In genomic region chr10:102407641-102407943, GRCh38 we compare ENCODE assay signal across 22 cellular contexts. TPM values are rescaled to one million over a fixed set of nuclear protein-coding genes. Genes with fewer than 3 reads are reported as not detected.
DNase-seq lines count a peak whose midpoint lies in the region; ATAC-seq lines count a peak whose summit lies in the region.
"Had no signal": no experiment of that assay in that cellular context is flagged by ENCODE, and none has a peak within 500 bp of the region (broad histone marks: within the 10 kb centered on the region; RNA-seq: fewer than 3 reads in every experiment).

No MANE protein-coding gene starts in this region.

- POLR2A ChIA-PET in activated CD4-positive, alpha-beta memory T cell treated with anti-CD3 and anti-CD28 coated beads for 36 hours (lab: Charles Lee): interaction anchor here (0.9 to 1.6 kb wide), 4 partner anchors 10 to 25 kb away, joined by 3 to 7 read pairs (median 4); partner anchors contain the start of genes CUEDC2 and FBXL15
- POLR2A ChIA-PET in activated CD4-positive, alpha-beta memory T cell treated with anti-CD3 and anti-CD28 coated beads, Interleukin-2, amount 10 ng/mL, durations not matched to agents 7 days and 5 days (lab: Charles Lee): interaction anchor here (0.8 to 1.9 kb wide), 5 partner anchors 9 to 66 kb away, joined by 3 to 11 read pairs (median 3); partner anchors contain the start of gene FBXL15

- H3K27me3 ChIP-seq in mucosa of rectum (ENCODE audit: control insufficient read depth in 2 of 2, insufficient read depth in 2 of 2, low read length in 2 of 2): peaks cover 38 to 46% of the 10 kb centered on the region in 2 donors
- peaks cover 8 to 21% of the 10 kb centered on the region in 2 donors for H3K27me3 ChIP-seq in stomach smooth muscle (ENCODE audit: control insufficient read depth in 1 of 2, insufficient read depth in 2 of 2, low read length in 2 of 2)

- H3K9ac ChIP-seq in mucosa of rectum (ENCODE audit: low read depth in 1 of 2, low read length in 2 of 2): no peak overlapping the region
- H3K9ac ChIP-seq in stomach smooth muscle (ENCODE audit: low read length in 2 of 2): peak overlapping the region; percentile 98 to 100

- peaks cover 24% of the 10 kb centered on the region for H3K4me1 Mint-ChIP-seq in activated CD4-positive, alpha-beta memory T cell treated with anti-CD3 and anti-CD28 coated beads for 36 hours (ENCODE audit: low read depth)
- H3K4me1 Mint-ChIP-seq in activated CD4-positive, alpha-beta memory T cell treated with anti-CD3 and anti-CD28 coated beads, Interleukin-2, amount 10 ng/mL, durations not matched to agents 7 days and 5 days: peaks cover 22% of the 10 kb centered on the region
- peaks cover 19% of the 10 kb centered on the region for H3K4me1 Mint-ChIP-seq in activated T-helper 17 cell treated with anti-CD3 and anti-CD28 coated beads, Interleukin-2, amount 50 U/mL, for 72 hours

- ATAC-seq in activated T-helper 17 cell treated with anti-CD3 and anti-CD28 coated beads, Interleukin-2, amount 50 U/mL, for 72 hours (replicated peaks): no peak
- ATAC-seq: HCT116; right cardiac atrium; stimulated activated memory B cell treated with anti-CD40 and anti-IgM and Interleukin-4, amounts not matched to agents 10 μg/mL and 1 μg/mL and 100 μg/mL, for 72 hours had no signal

- H3K27ac ChIP-seq in mucosa of rectum (ENCODE audit: low read depth in 2 of 2, low read length in 2 of 2): peak overlapping the region; percentile 34 to 69
- H3K27ac ChIP-seq in stomach smooth muscle (ENCODE audit: low read length): peak overlapping the region; percentile 100
- H3K27ac ChIP-seq: esophagus squamous epithelium had no signal

- peaks cover 6% of the 10 kb centered on the region for H3K36me3 Mint-ChIP-seq in activated CD4-positive, alpha-beta memory T cell treated with anti-CD3 and anti-CD28 coated beads for 36 hours
- peaks cover 5% of the 10 kb centered on the region for H3K36me3 Mint-ChIP-seq in activated CD4-positive, alpha-beta memory T cell treated with anti-CD3 and anti-CD28 coated beads, Interleukin-2, amount 10 ng/mL, durations not matched to agents 7 days and 5 days (ENCODE audit: low read depth)
- H3K36me3 Mint-ChIP-seq in activated T-helper 17 cell treated with anti-CD3 and anti-CD28 coated beads, Interleukin-2, amount 50 U/mL, for 72 hours (ENCODE audit: low read depth): peaks cover 24% of the 10 kb centered on the region

- H3K36me3 ChIP-seq in mucosa of rectum (ENCODE audit: control insufficient read depth in 2 of 2, insufficient read depth in 2 of 2, low read length in 2 of 2) (no peaks in the 10 kb centered on the region), stomach smooth muscle (ENCODE audit: control insufficient read depth in 2 of 2, insufficient read depth in 2 of 2, low read length in 2 of 2) (peaks cover 6 to 11% of the 10 kb centered on the region in 2 donors)

- H3K9me3 ChIP-seq in mucosa of rectum (ENCODE audit: control insufficient read depth in 2 of 2, low read length in 2 of 2) (no peaks in the 10 kb centered on the region), stomach smooth muscle (ENCODE audit: control insufficient read depth in 2 of 2, low read length in 2 of 2) (no peaks in the 10 kb centered on the region)
- H3K9me3 ChIP-seq: esophagus squamous epithelium had no signal

- CTCF ChIA-PET in activated CD4-positive, alpha-beta memory T cell treated with anti-CD3 and anti-CD28 coated beads for 36 hours (lab: Charles Lee): interaction anchor here (0.6 to 6.7 kb wide), 5 partner anchors 8 to 177 kb away, joined by 3 to 45 read pairs (median 6); partner anchors contain the start of gene NFKB2
- CTCF ChIA-PET in activated CD4-positive, alpha-beta memory T cell treated with anti-CD3 and anti-CD28 coated beads, Interleukin-2, amount 10 ng/mL, durations not matched to agents 7 days and 5 days (lab: Charles Lee): interaction anchor here (1.0 kb wide), 1 partner anchor 8 kb away, joined by 3 read pairs; no protein-coding TSS in a partner anchor

- H3K4me3 Mint-ChIP-seq in activated CD4-positive, alpha-beta memory T cell treated with anti-CD3 and anti-CD28 coated beads for 36 hours: peak overlapping the region; percentile 42
- no peak overlapping the region for H3K4me3 Mint-ChIP-seq in activated CD4-positive, alpha-beta memory T cell treated with anti-CD3 and anti-CD28 coated beads, Interleukin-2, amount 10 ng/mL, durations not matched to agents 7 days and 5 days
- peak overlapping the region; percentile 77 for H3K4me3 Mint-ChIP-seq in activated T-helper 17 cell treated with anti-CD3 and anti-CD28 coated beads, Interleukin-2, amount 50 U/mL, for 72 hours

- intact Hi-C loops in activated CD4-positive, alpha-beta memory T cell treated with anti-CD3 and anti-CD28 coated beads for 36 hours (cut with micrococcal nuclease): no loop called here

- peaks cover 22% of the 10 kb centered on the region for H3K27me3 Mint-ChIP-seq in activated CD4-positive, alpha-beta memory T cell treated with anti-CD3 and anti-CD28 coated beads for 36 hours
- peaks cover 40% of the 10 kb centered on the region for H3K27me3 Mint-ChIP-seq in activated CD4-positive, alpha-beta memory T cell treated with anti-CD3 and anti-CD28 coated beads, Interleukin-2, amount 10 ng/mL, durations not matched to agents 7 days and 5 days
- peaks cover 18% of the 10 kb centered on the region for H3K27me3 Mint-ChIP-seq in activated T-helper 17 cell treated with anti-CD3 and anti-CD28 coated beads, Interleukin-2, amount 50 U/mL, for 72 hours

- no peak for DNase-seq in activated CD4-positive, alpha-beta memory T cell treated with anti-CD3 and anti-CD28 coated beads for 36 hours
- DNase-seq in activated CD4-positive, alpha-beta memory T cell treated with anti-CD3 and anti-CD28 coated beads, Interleukin-2, amount 10 ng/mL, durations not matched to agents 7 days and 5 days: no peak
- DNase-seq in NCI-H128 (lab: John Stamatoyannopoulos, UW; ENCODE audit: unreplicated experiment) (no peak), HuH-7 (ENCODE audit: low spot score) (no peak), medulla oblongata (ENCODE audit: extremely low spot score) (no peak)
- DNase-seq: activated CD4-positive, CD25-positive, alpha-beta regulatory T cell; activated effector memory CD4-positive, alpha-beta T cell treated with Interleukin-2 at 50 U/mL for 16 hours; effector CD4-positive, alpha-beta T cell; esophagus squamous epithelium; MM.1S; NCI-H146; NCI-H748 treated with DMSO at 0.1 percent for 48 hours; OCI-M1; right cardiac atrium; T-helper 9 cell had no signal

- peak overlapping the region; percentile 0 for H3K27ac Mint-ChIP-seq in activated CD4-positive, alpha-beta memory T cell treated with anti-CD3 and anti-CD28 coated beads for 36 hours
- H3K27ac Mint-ChIP-seq in activated CD4-positive, alpha-beta memory T cell treated with anti-CD3 and anti-CD28 coated beads, Interleukin-2, amount 10 ng/mL, durations not matched to agents 7 days and 5 days: no peak overlapping the region
- no peak overlapping the region for H3K27ac Mint-ChIP-seq in activated T-helper 17 cell treated with anti-CD3 and anti-CD28 coated beads, Interleukin-2, amount 50 U/mL, for 72 hours
- H3K27ac Mint-ChIP-seq: stimulated activated memory B cell treated with anti-CD40 and anti-IgM and Interleukin-4, amounts not matched to agents 10 μg/mL and 1 μg/mL and 100 μg/mL, for 72 hours had no signal

- H3K4me3 ChIP-seq in mucosa of rectum (ENCODE audit: low read length in 2 of 2) (no peak overlapping the region), stomach smooth muscle (ENCODE audit: low read length in 2 of 2) (peak overlapping the region; percentile 79 to 82)
- H3K4me3 ChIP-seq: esophagus squamous epithelium had no signal

- no peaks in the 10 kb centered on the region for H3K9me3 Mint-ChIP-seq in activated CD4-positive, alpha-beta memory T cell treated with anti-CD3 and anti-CD28 coated beads for 36 hours
- H3K9me3 Mint-ChIP-seq in activated CD4-positive, alpha-beta memory T cell treated with anti-CD3 and anti-CD28 coated beads, Interleukin-2, amount 10 ng/mL, durations not matched to agents 7 days and 5 days: no peaks in the 10 kb centered on the region
- no peaks in the 10 kb centered on the region for H3K9me3 Mint-ChIP-seq in activated T-helper 17 cell treated with anti-CD3 and anti-CD28 coated beads, Interleukin-2, amount 50 U/mL, for 72 hours
- H3K9me3 Mint-ChIP-seq: stimulated activated memory B cell treated with anti-CD40 and anti-IgM and Interleukin-4, amounts not matched to agents 10 μg/mL and 1 μg/mL and 100 μg/mL, for 72 hours had no signal

- peaks cover 3 to 4% of the 10 kb centered on the region in 2 donors for H3K4me1 ChIP-seq in mucosa of rectum (ENCODE audit: control insufficient read depth in 2 of 2, insufficient read depth in 2 of 2, low read length in 2 of 2)
- H3K4me1 ChIP-seq in stomach smooth muscle (ENCODE audit: control insufficient read depth, insufficient read depth, low read length): peaks cover 66% of the 10 kb centered on the region

RNA-seq across cellular contexts. Expression of gene PSD, which starts 11.0 kb away (rescaled TPM):
- total RNA-seq in activated CD4-positive, alpha-beta memory T cell treated with anti-CD3 and anti-CD28 coated beads for 36 hours: 1 to 10 TPM; 4.2 to 4.4 TPM
- total RNA-seq in activated CD4-positive, alpha-beta memory T cell treated with anti-CD3 and anti-CD28 coated beads, Interleukin-2, amount 10 ng/mL, durations not matched to agents 7 days and 5 days: 1 to 10 TPM; 1.4 TPM
- 1 to 10 TPM; 3.0 to 8.0 TPM for total RNA-seq in activated T-helper 17 cell treated with anti-CD3 and anti-CD28 coated beads, Interleukin-2, amount 50 U/mL, for 72 hours

RNA-seq across cellular contexts. Expression of gene NFKB2, which starts 12.1 kb away (rescaled TPM):
- 100 to 1,000 TPM; 241 to 242 TPM for total RNA-seq in activated CD4-positive, alpha-beta memory T cell treated with anti-CD3 and anti-CD28 coated beads for 36 hours
- total RNA-seq in activated CD4-positive, alpha-beta memory T cell treated with anti-CD3 and anti-CD28 coated beads, Interleukin-2, amount 10 ng/mL, durations not matched to agents 7 days and 5 days: 100 to 1,000 TPM; 121 to 122 TPM
- 100 to 1,000 TPM; 192 to 372 TPM for total RNA-seq in activated T-helper 17 cell treated with anti-CD3 and anti-CD28 coated beads, Interleukin-2, amount 50 U/mL, for 72 hours

RNA-seq across cellular contexts. Expression of gene FBXL15, which starts 13.0 kb away (rescaled TPM):
- total RNA-seq in activated CD4-positive, alpha-beta memory T cell treated with anti-CD3 and anti-CD28 coated beads for 36 hours: 10 to 100 TPM; 10.8 to 11.4 TPM
- 10 to 100 TPM; 13.5 to 14.3 TPM for total RNA-seq in activated CD4-positive, alpha-beta memory T cell treated with anti-CD3 and anti-CD28 coated beads, Interleukin-2, amount 10 ng/mL, durations not matched to agents 7 days and 5 days
- 10 to 100 TPM; 12.6 to 15.4 TPM for total RNA-seq in activated T-helper 17 cell treated with anti-CD3 and anti-CD28 coated beads, Interleukin-2, amount 50 U/mL, for 72 hours

RNA-seq across cellular contexts. Expression of gene CUEDC2, which starts 24.8 kb away (rescaled TPM):
- total RNA-seq in activated CD4-positive, alpha-beta memory T cell treated with anti-CD3 and anti-CD28 coated beads for 36 hours: 10 to 100 TPM; 68.6 to 68.9 TPM
- 10 to 100 TPM; 60.9 to 64.5 TPM for total RNA-seq in activated CD4-positive, alpha-beta memory T cell treated with anti-CD3 and anti-CD28 coated beads, Interleukin-2, amount 10 ng/mL, durations not matched to agents 7 days and 5 days
- 10 to 100 TPM; 53.3 to 58.5 TPM for total RNA-seq in activated T-helper 17 cell treated with anti-CD3 and anti-CD28 coated beads, Interleukin-2, amount 50 U/mL, for 72 hours

RNA-seq across cellular contexts. Expression of gene C10orf95, which starts 43.8 kb away (rescaled TPM):
- total RNA-seq in activated CD4-positive, alpha-beta memory T cell treated with anti-CD3 and anti-CD28 coated beads for 36 hours: under 1 TPM; 0.19 to 0.48 TPM
- total RNA-seq in activated CD4-positive, alpha-beta memory T cell treated with anti-CD3 and anti-CD28 coated beads, Interleukin-2, amount 10 ng/mL, durations not matched to agents 7 days and 5 days: under 1 TPM in 1 of 2 experiments, not detected in 1; 0.33 TPM
- total RNA-seq in activated T-helper 17 cell treated with anti-CD3 and anti-CD28 coated beads, Interleukin-2, amount 50 U/mL, for 72 hours: under 1 TPM; 0.29 to 0.39 TPM
- total RNA-seq: cardiac septum, osteoblast, right cardiac atrium had no signal

Comparison
In these comparisons a context has a peak if more than half of its experiments do, and no peak if none do; other contexts are left out.
1. H3K4me3 ChIP-seq: peak in stomach smooth muscle (2 of 2); none in mucosa of rectum (0 of 2).
2. H3K9ac ChIP-seq: peak in stomach smooth muscle (2 of 2); none in mucosa of rectum (0 of 2).